ENCODE assay signal across 8 cellular contexts in genomic region chr3:58585005-58585786, GRCh38. TPM values are rescaled to one million over a fixed set of nuclear protein-coding genes. Genes with fewer than 3 reads are reported as not detected.
DNase-seq lines count a peak whose midpoint lies in the region; ATAC-seq and TF ChIP-seq lines count a peak whose summit lies in the region.

No MANE protein-coding gene starts in this region.

- H3K4me3 Mint-ChIP-seq in Caco-2 (ENCODE audit: unreplicated experiment) (peak overlapping the region; percentile 82), osteocyte (ENCODE audit: unreplicated experiment) (peak overlapping the region; percentile 72)

- no peaks in the 10 kb centered on the region; the same call in none of the 2 replicates for H3K27me3 ChIP-seq in Caco-2 (replicated peaks; ENCODE audit: control insufficient read depth, insufficient read depth, low read length)
- peaks cover 0 to 22% of the 10 kb centered on the region in 2 donors for H3K27me3 ChIP-seq in tibial artery

- no peaks in the 10 kb centered on the region for H3K36me3 Mint-ChIP-seq in Caco-2 (ENCODE audit: insufficient read depth, unreplicated experiment)
- H3K36me3 Mint-ChIP-seq in osteocyte (ENCODE audit: unreplicated experiment), result no peaks in the 10 kb centered on the region

- DNase-seq in Caco-2, result peak; percentile 75 to 83
- peak; percentile 81 for DNase-seq in HuH-7.5 (ENCODE audit: low spot score)
- DNase-seq in SHP77 treated with DMSO at 0.1 percent for 48 hours (lab: John Stamatoyannopoulos, UW), result peak; percentile 48
- peak; percentile 62 for DNase-seq in activated naive CD4-positive, alpha-beta T cell treated with anti-CD3 and anti-CD28 coated beads, Interleukin-2, amount 50 U/mL, for 16 hours
- peak; percentile 60 to 93 (median 86) for DNase-seq in head of caudate nucleus
- DNase-seq in osteocyte (ENCODE audit: extremely low spot score, unreplicated experiment), result peak; percentile 88
- peak; percentile 86 to 89 for DNase-seq in tibial artery

- peak overlapping the region; percentile 68 to 74 for H3K27ac ChIP-seq in tibial artery

- H3K36me3 ChIP-seq in Caco-2 (ENCODE audit: control insufficient read depth, insufficient read depth, low read length) (no peaks in the 10 kb centered on the region), tibial artery (no peaks in the 10 kb centered on the region)

- CTCF ChIA-PET in Caco-2 (lab: Charles Lee), result interaction anchor here (0.6 to 1.3 kb wide), 3 partner anchors 27 to 345 kb away, joined by 3 to 8 read pairs (median 4); no protein-coding TSS in a partner anchor

- H3K4me1 ChIP-seq in Caco-2, result peaks cover 9% of the 10 kb centered on the region; the same call in 1 of the 2 replicates
- peaks cover 0 to 18% (median 13%) of the 10 kb centered on the region in 4 donors for H3K4me1 ChIP-seq in tibial artery

- ATAC-seq in GM21423 (IDR thresholded peaks at IDR 0.05; ENCODE audit: unreplicated experiment), result peak; percentile 88

- H3K27ac Mint-ChIP-seq in Caco-2 (ENCODE audit: unreplicated experiment) (no peak overlapping the region), osteocyte (ENCODE audit: unreplicated experiment) (no peak overlapping the region)

- peaks cover 5% of the 10 kb centered on the region for H3K27me3 Mint-ChIP-seq in Caco-2 (ENCODE audit: insufficient read depth, unreplicated experiment)
- H3K27me3 Mint-ChIP-seq in osteocyte (ENCODE audit: unreplicated experiment), result peaks cover 33% of the 10 kb centered on the region

- TF ChIP-seq CTCF in Caco-2 (IDR thresholded peaks at IDR 0.05; ENCODE audit: insufficient read depth in 1 of 2, low read depth in 1 of 2, low read length in 1 of 2, severe bottlenecking in 1 of 2, unreplicated experiment in 1 of 2) (peak; percentile 80 to 81), osteocyte (IDR thresholded peaks at IDR 0.05) (peak; percentile 64), tibial artery (IDR thresholded peaks at IDR 0.05) (peak; percentile 83 to 93)

- BruUV-seq in Caco-2 (replicated peaks; lab: Mats Ljungman, UMichigan), result no TSS peak

- H3K4me1 Mint-ChIP-seq in Caco-2 (ENCODE audit: low read depth, unreplicated experiment) (peaks cover 9% of the 10 kb centered on the region), osteocyte (ENCODE audit: unreplicated experiment) (peaks cover 21% of the 10 kb centered on the region)

- peaks cover 6% of the 10 kb centered on the region for H3K9me3 Mint-ChIP-seq in Caco-2 (ENCODE audit: unreplicated experiment)
- H3K9me3 Mint-ChIP-seq in osteocyte (ENCODE audit: unreplicated experiment), result no peaks in the 10 kb centered on the region

- POLR2A ChIA-PET in Caco-2 (lab: Charles Lee), result interaction anchor here (0.6 kb wide), 1 partner anchor 164 kb away, joined by 3 read pairs; no protein-coding TSS in a partner anchor

- intact Hi-C loops in Caco-2 (cut with micrococcal nuclease; ENCODE audit: unreplicated experiment), result loop anchor here (1.0 kb wide), 2 partner anchors 17 to 45 kb away; no protein-coding TSS in a partner anchor
- intact Hi-C loops in head of caudate nucleus (cut with DNase I), result no loop called here
- intact Hi-C loops in tibial artery (cut with DNase I; ENCODE audit: low total_unique reads), result no loop called here

- H3K9me3 ChIP-seq in Caco-2 (no peaks in the 10 kb centered on the region), tibial artery (no peaks in the 10 kb centered on the region)

- H3K4me3 ChIP-seq in Caco-2 (ENCODE audit: low read depth, low read length), result peak overlapping the region; percentile 43
- peak overlapping the region; percentile 57 to 67 for H3K4me3 ChIP-seq in tibial artery

RNA-seq across cellular contexts. Expression of gene FAM107A, which starts 8.0 kb away (rescaled TPM):
- total RNA-seq in Caco-2 (2022) (not detected in 2 replicates), osteocyte (not detected in 2 replicates)

RNA-seq across cellular contexts. Expression of gene ACOX2, which starts 48.2 kb away (rescaled TPM):
- 9.1 and 9.5 TPM in 2 replicates for total RNA-seq in Caco-2 (2022)
- 0.51 TPM in 1 of 2 replicates, not detected in the other for total RNA-seq in osteocyte

Comparison
In these comparisons a context has a peak if more than half of its experiments do, and no peak if none do; other contexts are left out.
1. Peak in every context shown above with its lines: DNase-seq, ATAC-seq, H3K4me3 ChIP-seq and H3K27ac ChIP-seq.